1 cellular context compared by ENCODE assay signal in the genomic region with DNA sequence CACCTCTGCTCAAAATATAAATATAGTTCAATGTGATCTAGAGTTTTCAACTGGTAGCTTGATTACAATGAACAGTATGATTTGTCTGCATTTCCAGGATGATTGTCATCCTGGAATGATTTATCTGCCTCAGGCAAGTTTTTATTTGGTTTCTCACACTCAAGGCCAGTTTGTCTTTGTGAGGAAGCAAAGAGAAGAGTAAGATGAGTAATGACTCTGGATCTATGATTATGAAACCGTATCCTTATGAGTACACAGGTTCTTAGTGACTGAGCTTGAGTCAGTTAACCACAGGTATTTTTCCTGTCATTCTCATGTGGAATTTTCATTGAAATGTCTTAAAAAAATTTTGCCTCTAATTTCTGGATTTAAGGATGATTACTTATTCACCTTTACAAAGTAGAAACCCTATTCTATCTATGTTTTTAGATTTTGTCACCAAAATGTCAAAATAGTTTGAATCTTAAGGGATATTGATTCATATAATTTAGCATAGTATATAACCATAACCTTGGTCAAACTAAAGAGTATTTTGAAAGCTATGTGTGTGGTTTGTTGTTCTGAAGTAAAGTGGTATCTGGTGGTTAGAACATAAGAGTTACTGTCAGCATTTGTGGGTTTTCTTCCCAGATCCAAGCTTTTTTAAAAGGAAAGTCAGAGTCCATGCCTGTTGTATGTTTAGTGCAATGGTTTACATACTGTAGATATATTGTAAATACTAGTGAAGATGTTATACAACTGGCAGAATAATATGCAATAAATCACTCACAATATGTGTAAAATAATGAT.
TF ChIP-seq lines count a peak whose summit lies in the region.

No MANE protein-coding gene starts in this region.

TF ChIP-seq in IMR-90, 13 proteins besides CTCF, POLR2A, EP300 and RAD21:
- TF ChIP-seq FOS (IDR thresholded peaks at IDR 0.05; ENCODE audit: low read depth, low read length): peak; percentile 92
- TF ChIP-seq RFX5 (IDR thresholded peaks at IDR 0.05; ENCODE audit: low read depth, low read length): peak; percentile 14; the same call in 1 of the 2 replicates
- TF ChIP-seq RCOR1 (IDR thresholded peaks at IDR 0.05; ENCODE audit: insufficient replicate concordance, low read length): peak; percentile 58
- TF ChIP-seq, protein P1, sequence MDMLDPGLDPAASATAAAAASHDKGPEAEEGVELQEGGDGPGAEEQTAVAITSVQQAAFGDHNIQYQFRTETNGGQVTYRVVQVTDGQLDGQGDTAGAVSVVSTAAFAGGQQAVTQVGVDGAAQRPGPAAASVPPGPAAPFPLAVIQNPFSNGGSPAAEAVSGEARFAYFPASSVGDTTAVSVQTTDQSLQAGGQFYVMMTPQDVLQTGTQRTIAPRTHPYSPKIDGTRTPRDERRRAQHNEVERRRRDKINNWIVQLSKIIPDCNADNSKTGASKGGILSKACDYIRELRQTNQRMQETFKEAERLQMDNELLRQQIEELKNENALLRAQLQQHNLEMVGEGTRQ (IDR thresholded peaks at IDR 0.05; ENCODE audit: low read depth, low read length): no peak
- TF ChIP-seq SMC3 (IDR thresholded peaks at IDR 0.05; ENCODE audit: low read depth, low read length): no peak
- peak; percentile 51; the same call in 1 of the 2 replicates for TF ChIP-seq MAFK (IDR thresholded peaks at IDR 0.05; ENCODE audit: low read depth, low read length)
- TF ChIP-seq CEBPB (IDR thresholded peaks at IDR 0.05; ENCODE audit: low read depth, low read length): peak; percentile 94
- peak; percentile 33; the same call in 1 of the 2 replicates for TF ChIP-seq NFE2L2 (IDR thresholded peaks at IDR 0.05; ENCODE audit: low read depth, low read length)
